In genomic region chr17:69997332-69997731, GRCh38 we compare ENCODE assay signal across 18 cellular contexts.
A peak's percentile ranks its signal among the peaks of the same experiment; 100 is the strongest.
DNase-seq lines count a peak whose midpoint lies in the region; ATAC-seq and TF ChIP-seq lines count a peak whose summit lies in the region.
"Had no signal": no experiment of that assay in that cellular context is flagged by ENCODE, and none has a peak within 500 bp of the region (broad histone marks: within the 10 kb centered on the region; RNA-seq: fewer than 3 reads in every experiment).

No MANE protein-coding gene starts in this region.

- peak; percentile 9 for DNase-seq in AG20443 (ENCODE audit: low spot score)
- peak; percentile 33 for DNase-seq in dermis blood vessel endothelial cell
- DNase-seq in kidney tubule cell (ENCODE audit: low spot score): peak; percentile 86
- DNase-seq in activated CD4-positive, alpha-beta T cell treated with anti-CD3 and anti-CD28 coated beads, Interleukin-2, amount 50 U/mL, for 1 hour: no peak
- DNase-seq in activated CD4-positive, alpha-beta T cell treated with anti-CD3 and anti-CD28 coated beads for 48 hours: no peak
- DNase-seq in activated effector memory CD4-positive, alpha-beta T cell treated with Interleukin-2 at 50 U/mL for 16 hours: no peak
- DNase-seq: activated CD4-positive, alpha-beta T cell treated with anti-CD3 and anti-CD28 coated beads for 36 hours; activated CD8-positive, alpha-beta memory T cell treated with anti-CD3 and anti-CD28 coated beads, Interleukin-2, amount 50 U/mL, for 48 hours; activated gamma-delta T cell treated with Interleukin-2 at 50 U/mL for 16 hours; amygdala; H7; NCI-H1694 treated with DMSO at 0.1 percent for 48 hours; NK-92 treated with Interleukin-12 subunit alpha and Interleukin-12 subunit beta, amount 100 ng/mL, for 24 hours; RPMI8226; stimulated activated naive B cell treated with anti-CD40 and anti-IgM and Interleukin-4, amounts not matched to agents 10 μg/mL and 1 μg/mL and 100 μg/mL, for 72 hours; tibial artery had no signal

- no peaks in the 10 kb centered on the region for H4K20me1 ChIP-seq in Loucy (ENCODE audit: insufficient read depth, low read length, poor library complexity, severe bottlenecking)

- ATAC-seq in GM18858 (IDR thresholded peaks at IDR 0.05; ENCODE audit: unreplicated experiment): no peak
- ATAC-seq: activated CD4-positive, alpha-beta T cell treated with anti-CD3 and anti-CD28 coated beads for 36 hours; stimulated activated naive B cell treated with anti-CD40 and anti-IgM and Interleukin-4, amounts not matched to agents 10 μg/mL and 1 μg/mL and 100 μg/mL, for 72 hours had no signal

- H2AFZ ChIP-seq in Loucy (ENCODE audit: low read length): peak overlapping the region; percentile 51; the same call in 1 of the 2 replicates

- no peaks in the 10 kb centered on the region for H3K27me3 ChIP-seq in Loucy (ENCODE audit: insufficient read depth, low read length, poor library complexity, severe bottlenecking)
- H3K27me3 ChIP-seq: tibial artery had no signal

- H3K4me3 ChIP-seq in Loucy (ENCODE audit: low read length, poor library complexity, severe bottlenecking): no peak overlapping the region
- H3K4me3 ChIP-seq: tibial artery had no signal

- H3F3A ChIP-seq in Loucy (ENCODE audit: low read depth): no peaks in the 10 kb centered on the region

- no peaks in the 10 kb centered on the region for H3K9me2 ChIP-seq in Loucy (replicated peaks; ENCODE audit: low read depth, low read length)

- no peak overlapping the region for H3K9ac ChIP-seq in Loucy (ENCODE audit: low read depth, low read length, poor library complexity, severe bottlenecking)

- no peak overlapping the region for H3K4me2 ChIP-seq in Loucy (ENCODE audit: low read depth, low read length, poor library complexity, severe bottlenecking)

- H3K79me2 ChIP-seq in Loucy (ENCODE audit: insufficient read depth, low read length): no peaks in the 10 kb centered on the region

- H3K36me3 ChIP-seq in Loucy (ENCODE audit: insufficient read depth, low read length): no peaks in the 10 kb centered on the region
- H3K36me3 ChIP-seq: tibial artery had no signal

- no peaks in the 10 kb centered on the region for H3K4me1 ChIP-seq in Loucy (ENCODE audit: insufficient read depth, low read length, poor library complexity, severe bottlenecking)
- H3K4me1 ChIP-seq: tibial artery had no signal

- no peaks in the 10 kb centered on the region for H3K9me3 ChIP-seq in Loucy (ENCODE audit: insufficient read depth, low read depth, low read length)

- TF ChIP-seq CTCF in Loucy (conservative IDR thresholded peaks at IDR 0.05; ENCODE audit: low read length): no peak

Comparison
In these comparisons a context has a peak if more than half of its experiments do, and no peak if none do; other contexts are left out.
1. DNase-seq: peak in AG20443 (single experiment), dermis blood vessel endothelial cell (single experiment) and kidney tubule cell (single experiment); none in activated CD4-positive, alpha-beta T cell treated with anti-CD3 and anti-CD28 coated beads, Interleukin-2, amount 50 U/mL, for 1 hour (single experiment), activated CD4-positive, alpha-beta T cell treated with anti-CD3 and anti-CD28 coated beads for 48 hours (single experiment) and activated effector memory CD4-positive, alpha-beta T cell treated with Interleukin-2 at 50 U/mL for 16 hours (single experiment).